Comparison of ENCODE assay signal across 10 cellular contexts in the genomic region with DNA sequence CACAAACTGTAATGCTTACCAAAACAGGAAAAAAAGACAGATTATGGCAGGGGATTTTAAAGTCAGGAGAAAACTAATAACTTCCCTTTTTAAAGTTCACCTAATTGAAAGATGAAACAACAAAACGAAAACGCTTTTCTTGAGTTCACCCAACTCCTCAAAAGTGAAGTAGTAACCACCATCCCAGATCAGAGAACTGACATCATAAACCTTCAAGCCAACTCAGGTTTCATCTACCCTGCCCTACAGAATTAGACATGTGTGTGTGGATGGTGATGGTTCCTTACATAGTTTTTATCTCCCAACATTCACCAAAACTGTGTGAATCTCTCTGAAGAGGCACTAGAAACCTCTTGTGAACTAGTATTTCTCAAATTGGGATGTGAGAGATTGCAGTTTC.
DNase-seq lines count a peak whose midpoint lies in the region; ATAC-seq and TF ChIP-seq lines count a peak whose summit lies in the region.
"Had no signal": no experiment of that assay in that cellular context is flagged by ENCODE, and none has a peak within 500 bp of the region (broad histone marks: within the 10 kb centered on the region; RNA-seq: fewer than 3 reads in every experiment).

No MANE protein-coding gene starts in this region.

- intact Hi-C loops in activated CD8-positive, alpha-beta T cell treated with anti-CD3 and anti-CD28 coated beads for 36 hours (cut with micrococcal nuclease): no loop called here
- intact Hi-C loops in spleen (cut with DNase I; ENCODE audit: low total_unique reads): no loop called here

- no peaks in the 10 kb centered on the region for H3K9me3 Mint-ChIP-seq in activated CD8-positive, alpha-beta T cell treated with anti-CD3 and anti-CD28 coated beads for 36 hours
- H3K9me3 Mint-ChIP-seq in activated CD8-positive, alpha-beta T cell treated with anti-CD3 and anti-CD28 coated beads, Interleukin-2, amount 10 ng/mL, durations not matched to agents 7 days and 5 days (ENCODE audit: insufficient read depth): peaks cover 4% of the 10 kb centered on the region
- H3K9me3 Mint-ChIP-seq: effector memory CD8-positive, alpha-beta T cell had no signal

- H3K27me3 Mint-ChIP-seq in activated CD8-positive, alpha-beta T cell treated with anti-CD3 and anti-CD28 coated beads for 36 hours: no peaks in the 10 kb centered on the region
- no peaks in the 10 kb centered on the region for H3K27me3 Mint-ChIP-seq in activated CD8-positive, alpha-beta T cell treated with anti-CD3 and anti-CD28 coated beads, Interleukin-2, amount 10 ng/mL, durations not matched to agents 7 days and 5 days (ENCODE audit: low read depth)
- H3K27me3 Mint-ChIP-seq: effector memory CD8-positive, alpha-beta T cell had no signal

- H3K27ac ChIP-seq in HL-60 (replicated peaks) (peak overlapping the region; percentile 18), spleen (peak overlapping the region in 6 of 8 donors; percentile 28 to 77 (median 70))

- H3K4me3 Mint-ChIP-seq in activated CD8-positive, alpha-beta T cell treated with anti-CD3 and anti-CD28 coated beads for 36 hours: peak overlapping the region; percentile 28
- no peak overlapping the region for H3K4me3 Mint-ChIP-seq in activated CD8-positive, alpha-beta T cell treated with anti-CD3 and anti-CD28 coated beads, Interleukin-2, amount 10 ng/mL, durations not matched to agents 7 days and 5 days
- H3K4me3 Mint-ChIP-seq: effector memory CD8-positive, alpha-beta T cell had no signal

- CTCF ChIA-PET in activated CD8-positive, alpha-beta T cell treated with anti-CD3 and anti-CD28 coated beads for 36 hours (lab: Charles Lee): interaction anchor here (1.3 kb wide), 1 partner anchor 25 kb away, joined by 4 read pairs; no protein-coding TSS in a partner anchor
- CTCF ChIA-PET in activated CD8-positive, alpha-beta T cell treated with anti-CD3 and anti-CD28 coated beads, Interleukin-2, amount 10 ng/mL, durations not matched to agents 7 days and 5 days (lab: Charles Lee): interaction anchor here (1.5 to 1.8 kb wide), 2 partner anchors 17 to 100 kb away, joined by 3 to 6 read pairs; no protein-coding TSS in a partner anchor

- H3K9me3 ChIP-seq in spleen (no peaks in the 10 kb centered on the region), MG63 (peaks cover 4% of the 10 kb centered on the region; the same call in 1 of the 2 replicates)

- POLR2A ChIA-PET in activated CD8-positive, alpha-beta T cell treated with anti-CD3 and anti-CD28 coated beads for 36 hours (lab: Charles Lee): no interaction called here
- POLR2A ChIA-PET in activated CD8-positive, alpha-beta T cell treated with anti-CD3 and anti-CD28 coated beads, Interleukin-2, amount 10 ng/mL, durations not matched to agents 7 days and 5 days (lab: Charles Lee): interaction anchor here (0.6 to 3.1 kb wide), 3 partner anchors 47 to 1061 kb away, joined by 3 to 21 read pairs (median 3); a partner anchor contains a TSS

- H3K4me1 Mint-ChIP-seq in activated CD8-positive, alpha-beta T cell treated with anti-CD3 and anti-CD28 coated beads for 36 hours (ENCODE audit: low read depth): peaks cover 84% of the 10 kb centered on the region
- H3K4me1 Mint-ChIP-seq in activated CD8-positive, alpha-beta T cell treated with anti-CD3 and anti-CD28 coated beads, Interleukin-2, amount 10 ng/mL, durations not matched to agents 7 days and 5 days (ENCODE audit: low read depth): peaks cover 78% of the 10 kb centered on the region

- no peaks in the 10 kb centered on the region for H3K36me3 Mint-ChIP-seq in activated CD8-positive, alpha-beta T cell treated with anti-CD3 and anti-CD28 coated beads for 36 hours (ENCODE audit: low read depth)
- peaks cover 3% of the 10 kb centered on the region for H3K36me3 Mint-ChIP-seq in activated CD8-positive, alpha-beta T cell treated with anti-CD3 and anti-CD28 coated beads, Interleukin-2, amount 10 ng/mL, durations not matched to agents 7 days and 5 days (ENCODE audit: low read depth)

- ATAC-seq in activated CD8-positive, alpha-beta T cell treated with anti-CD3 and anti-CD28 coated beads for 36 hours: peak; percentile 27
- ATAC-seq in activated CD8-positive, alpha-beta T cell treated with anti-CD3 and anti-CD28 coated beads, Interleukin-2, amount 10 ng/mL, durations not matched to agents 7 days and 5 days: no peak
- ATAC-seq in HG02623 (IDR thresholded peaks at IDR 0.05; ENCODE audit: unreplicated experiment): peak; percentile 40
- ATAC-seq: effector memory CD8-positive, alpha-beta T cell; Right ventricle myocardium inferior had no signal

- DNase-seq in activated CD8-positive, alpha-beta T cell treated with anti-CD3 and anti-CD28 coated beads for 36 hours: no peak
- DNase-seq in activated CD8-positive, alpha-beta T cell treated with anti-CD3 and anti-CD28 coated beads, Interleukin-2, amount 10 ng/mL, durations not matched to agents 7 days and 5 days: no peak
- DNase-seq in HL-60 (ENCODE audit: low read depth in 1 of 2, low spot score in 1 of 2) (no peak), spleen (no peak), NCI-H1417 (lab: John Stamatoyannopoulos, UW) (no peak), MG63 (no peak), NCI-H146 (lab: John Stamatoyannopoulos, UW) (no peak)
- DNase-seq: effector memory CD8-positive, alpha-beta T cell had no signal

- H3K36me3 ChIP-seq in spleen (no peaks in the 10 kb centered on the region), MG63 (no peaks in the 10 kb centered on the region)

- H3K4me3 ChIP-seq in HL-60 (replicated peaks; ENCODE audit: insufficient read depth, low read length): no peak overlapping the region
- peak overlapping the region in 1 of 8 donors; percentile 26 for H3K4me3 ChIP-seq in spleen
- no peak overlapping the region for H3K4me3 ChIP-seq in MG63

- no peak for TF ChIP-seq POLR2A in spleen (IDR thresholded peaks at IDR 0.05)

- TF ChIP-seq CTCF in activated CD8-positive, alpha-beta T cell treated with anti-CD3 and anti-CD28 coated beads for 36 hours (IDR thresholded peaks at IDR 0.05): no peak
- no peak for TF ChIP-seq CTCF in HL-60 (IDR thresholded peaks at IDR 0.05; ENCODE audit: insufficient read depth, low read length)
- no peak for TF ChIP-seq CTCF in spleen (IDR thresholded peaks at IDR 0.05 in 8 of 11, conservative IDR thresholded peaks at IDR 0.05 in 3 of 11)

- peaks cover 0 to 49% (median 29%) of the 10 kb centered on the region in 6 donors for H3K4me1 ChIP-seq in spleen

- 24 to 57% (median 24%) methylated on average over 2 of the region's 2 CpGs for WGBS in spleen, 5 donors

- H3K27me3 ChIP-seq in HL-60 (ENCODE audit: insufficient read depth, poor library complexity, severe bottlenecking): no peaks in the 10 kb centered on the region
- no peaks in the 10 kb centered on the region for H3K27me3 ChIP-seq in spleen (replicated peaks in 1 of 7)
- H3K27me3 ChIP-seq in MG63: no peaks in the 10 kb centered on the region

- peak overlapping the region; percentile 82 for H3K27ac Mint-ChIP-seq in activated CD8-positive, alpha-beta T cell treated with anti-CD3 and anti-CD28 coated beads for 36 hours
- H3K27ac Mint-ChIP-seq in activated CD8-positive, alpha-beta T cell treated with anti-CD3 and anti-CD28 coated beads, Interleukin-2, amount 10 ng/mL, durations not matched to agents 7 days and 5 days: no peak overlapping the region
